In genomic region chr16:31471241-31471874, GRCh38 we compare ENCODE assay signal across 6 cellular contexts. TPM values are rescaled to one million over a fixed set of nuclear protein-coding genes. Genes with fewer than 3 reads are reported as not detected.
DNase-seq lines count a peak whose midpoint lies in the region; ATAC-seq and TF ChIP-seq lines count a peak whose summit lies in the region.

No MANE protein-coding gene starts in this region.

- POLR2A ChIA-PET in naive thymus-derived CD4-positive, alpha-beta T cell (lab: Charles Lee) = no interaction called here

- no peaks in the 10 kb centered on the region for H3K9me3 ChIP-seq in mammary epithelial cell (replicated peaks; ENCODE audit: insufficient read depth, low read length)
- no peaks in the 10 kb centered on the region for H3K9me3 ChIP-seq in naive thymus-derived CD4-positive, alpha-beta T cell (ENCODE audit: control insufficient read depth in 2 of 3, low read length in 3 of 3)

- in situ Hi-C loops in mammary epithelial cell (cut with MboI; ENCODE audit: low sequenced_read_pairs in 2 of 2) = loop anchor here (10.0 to 25.0 kb wide), 2 partner anchors 223 to 391 kb away; partner anchors contain the start of gene ZNF267 (in 1 of the 2)

- peaks cover 0 to 46% (median 14%) of the 10 kb centered on the region in 5 donors for H3K27me3 Mint-ChIP-seq in naive thymus-derived CD4-positive, alpha-beta T cell

- H3K36me3 ChIP-seq in mammary epithelial cell (ENCODE audit: insufficient read depth, low read length) = peaks cover 11% of the 10 kb centered on the region
- H3K36me3 ChIP-seq in naive thymus-derived CD4-positive, alpha-beta T cell (ENCODE audit: control insufficient read depth in 2 of 3, insufficient read depth in 3 of 3, low read length in 3 of 3) = peaks cover 0 to 8% (median 0%) of the 10 kb centered on the region in 3 experiments

- peak overlapping the region; percentile 69 to 75 (median 72) for H3K4me3 ChIP-seq in mammary epithelial cell (replicated peaks in 1 of 3; ENCODE audit: insufficient read depth in 1 of 3, low read depth in 2 of 3, low read length in 3 of 3)
- no peak overlapping the region for H3K4me3 ChIP-seq in naive thymus-derived CD4-positive, alpha-beta T cell (ENCODE audit: low read length)

- H3K27ac Mint-ChIP-seq in naive thymus-derived CD4-positive, alpha-beta T cell = peak overlapping the region in 1 of 9 donors; percentile 51

- DNase-seq in ELR (ENCODE audit: low read depth) (peak; percentile 27), mammary epithelial cell (no peak), NCI-H1417 (lab: John Stamatoyannopoulos, UW) (no peak), NCI-H2081 treated with DMSO at 0.1 percent for 48 hours (lab: John Stamatoyannopoulos, UW) (no peak)
- DNase-seq in naive thymus-derived CD4-positive, alpha-beta T cell = no peak

- peak overlapping the region; percentile 55 for H3K27ac ChIP-seq in mammary epithelial cell (ENCODE audit: insufficient read depth, low read depth, low read length)
- no peak overlapping the region for H3K27ac ChIP-seq in naive thymus-derived CD4-positive, alpha-beta T cell (ENCODE audit: low read depth, low read length)

- H3K9ac ChIP-seq in mammary epithelial cell (ENCODE audit: insufficient read depth, low read length) = peak overlapping the region; percentile 17

- H3K79me2 ChIP-seq in mammary epithelial cell (ENCODE audit: insufficient read depth, low read length) = no peaks in the 10 kb centered on the region

- H3K4me1 Mint-ChIP-seq in naive thymus-derived CD4-positive, alpha-beta T cell = peaks cover 18 to 41% (median 24%) of the 10 kb centered on the region in 7 donors

- H4K20me1 ChIP-seq in mammary epithelial cell (ENCODE audit: insufficient read depth, low read length) = no peaks in the 10 kb centered on the region

- WGBS in mammary epithelial cell (ENCODE audit: low coverage, missing lambda C conversion rate) = 11% methylated on average over 13 of the region's 15 CpGs

- H3K27me3 ChIP-seq in mammary epithelial cell (ENCODE audit: insufficient read depth, low read length) = no peaks in the 10 kb centered on the region
- no peaks in the 10 kb centered on the region for H3K27me3 ChIP-seq in naive thymus-derived CD4-positive, alpha-beta T cell (ENCODE audit: control insufficient read depth in 2 of 2, insufficient read depth in 2 of 2, low read length in 2 of 2)

- no peak for TF ChIP-seq CTCF in mammary epithelial cell (conservative IDR thresholded peaks at IDR 0.05 in 1 of 2, IDR thresholded peaks at IDR 0.05 in 1 of 2; ENCODE audit: extremely low read depth in 1 of 2, insufficient read depth in 1 of 2, low read depth in 1 of 2, low read length in 2 of 2)

- intact Hi-C loops in mammary epithelial cell (cut with micrococcal nuclease) = no loop called here
- intact Hi-C loops in naive thymus-derived CD4-positive, alpha-beta T cell (cut with micrococcal nuclease) = no loop called here

- CTCF ChIA-PET in mammary epithelial cell (lab: Charles Lee; ENCODE audit: low non-redundant PET) = interaction anchor here (0.6 to 0.7 kb wide), 2 partner anchors 10 to 11 kb away, joined by 3 to 5 read pairs; no protein-coding TSS in a partner anchor
- CTCF ChIA-PET in naive thymus-derived CD4-positive, alpha-beta T cell (lab: Charles Lee) = interaction anchor here (0.6 kb wide), 1 partner anchor 1830 kb away, joined by 3 read pairs; no protein-coding TSS in a partner anchor

- H3K4me2 ChIP-seq in mammary epithelial cell (ENCODE audit: insufficient read depth, low read depth, low read length) = peak overlapping the region; percentile 88

- ATAC-seq in naive thymus-derived CD4-positive, alpha-beta T cell = no peak
- no peak for ATAC-seq in HG02588 (IDR thresholded peaks at IDR 0.05; ENCODE audit: unreplicated experiment)

- peaks cover 0 to 6% (median 0%) of the 10 kb centered on the region in 5 donors for H3K36me3 Mint-ChIP-seq in naive thymus-derived CD4-positive, alpha-beta T cell

- H3K4me3 Mint-ChIP-seq in naive thymus-derived CD4-positive, alpha-beta T cell = peak overlapping the region in 7 of 10 donors; percentile 1 to 70 (median 45)

- peaks cover 0 to 1% (median 0%) of the 10 kb centered on the region in 11 donors for H3K9me3 Mint-ChIP-seq in naive thymus-derived CD4-positive, alpha-beta T cell

- dilution Hi-C loops in mammary epithelial cell (cut with HindIII; ENCODE audit: low sequenced_read_pairs) = loop anchor here (25.0 kb wide), 1 partner anchor 284 kb away; the partner anchor contains the start of gene FUS

- TSS peak; percentile 40 for BruUV-seq in mammary epithelial cell (replicated peaks; lab: Mats Ljungman, UMichigan)

- H3K4me1 ChIP-seq in mammary epithelial cell (ENCODE audit: insufficient read depth, low read length) = peaks cover 8% of the 10 kb centered on the region
- H3K4me1 ChIP-seq in naive thymus-derived CD4-positive, alpha-beta T cell (ENCODE audit: control insufficient read depth in 2 of 2, insufficient read depth in 2 of 2, low read length in 2 of 2) = peaks cover 14 to 15% of the 10 kb centered on the region in 2 donors

- peak overlapping the region; percentile 92 for H2AFZ ChIP-seq in mammary epithelial cell (ENCODE audit: low read depth, low read length)

RNA-seq across cellular contexts. Expression of gene TGFB1I1, which starts 0.6 kb away (rescaled TPM):
- 10 to 100 TPM; 45.4 to 50.7 TPM for total RNA-seq in mammary epithelial cell
- polyA plus RNA-seq in mammary epithelial cell = 22.7 TPM
- 62.4 TPM for polyA minus RNA-seq in mammary epithelial cell
- 1 to 10 TPM in 1 of 5 experiments, under 1 TPM in 4; 0.29 to 1.5 (median 0.57) TPM for total RNA-seq in naive thymus-derived CD4-positive, alpha-beta T cell
- polyA plus RNA-seq in naive thymus-derived CD4-positive, alpha-beta T cell = under 1 TPM; 0.32 to 0.44 TPM

RNA-seq across cellular contexts. Expression of gene SLC5A2, which starts 11.6 kb away (rescaled TPM):
- total RNA-seq in mammary epithelial cell = under 1 TPM in 1 of 2 donors, not detected in 1; 0.66 TPM
- 0.17 TPM for polyA plus RNA-seq in mammary epithelial cell
- polyA minus RNA-seq in mammary epithelial cell = not detected
- total RNA-seq in naive thymus-derived CD4-positive, alpha-beta T cell = 1 to 10 TPM in 4 of 5 experiments, under 1 TPM in 1; 0.12 to 5.5 (median 3.7) TPM
- polyA plus RNA-seq in naive thymus-derived CD4-positive, alpha-beta T cell = 1 to 10 TPM; 2.4 to 3.3 TPM

RNA-seq across cellular contexts. Expression of gene ARMC5, which starts 12.1 kb away (rescaled TPM):
- 10 to 100 TPM in 1 of 2 donors, 1 to 10 TPM in 1; 8.7 to 10.7 TPM for total RNA-seq in mammary epithelial cell
- 6.4 TPM for polyA plus RNA-seq in mammary epithelial cell
- 9.8 TPM for polyA minus RNA-seq in mammary epithelial cell
- 10 to 100 TPM in 3 of 5 experiments, 1 to 10 TPM in 2; 8.5 to 14.4 (median 11.5) TPM for total RNA-seq in naive thymus-derived CD4-positive, alpha-beta T cell
- 10 to 100 TPM in 1 of 2 donors, 1 to 10 TPM in 1; 6.2 to 12.1 TPM for polyA plus RNA-seq in naive thymus-derived CD4-positive, alpha-beta T cell

RNA-seq across cellular contexts. Expression of gene ZNF843, which starts 28.8 kb away (rescaled TPM):
- under 1 TPM; 0.09 to 0.17 TPM for total RNA-seq in mammary epithelial cell
- polyA plus RNA-seq in mammary epithelial cell = 0.06 TPM
- polyA minus RNA-seq in mammary epithelial cell = not detected
- under 1 TPM; 0.11 to 0.54 (median 0.32) TPM for total RNA-seq in naive thymus-derived CD4-positive, alpha-beta T cell
- polyA plus RNA-seq in naive thymus-derived CD4-positive, alpha-beta T cell = under 1 TPM; 0.12 to 0.33 TPM

RNA-seq across cellular contexts. Expression of gene RUSF1, which starts 36.8 kb away (rescaled TPM):
- 10 to 100 TPM; 40.5 to 46.5 TPM for total RNA-seq in mammary epithelial cell
- polyA plus RNA-seq in mammary epithelial cell = 16.2 TPM
- polyA minus RNA-seq in mammary epithelial cell = 22.3 TPM
- total RNA-seq in naive thymus-derived CD4-positive, alpha-beta T cell = 100 to 1,000 TPM in 2 of 5 experiments, 10 to 100 TPM in 3; 47.3 to 118 (median 89.5) TPM
- polyA plus RNA-seq in naive thymus-derived CD4-positive, alpha-beta T cell = 10 to 100 TPM; 22.8 to 30.1 TPM

Comparison
In these comparisons a context has a peak if more than half of its experiments do, and no peak if none do; other contexts are left out.
1. RNA of gene TGFB1I1, which starts 0.6 kb away (total RNA-seq): 45.4 to 50.7 TPM in mammary epithelial cell; 0.29 to 1.5 TPM in naive thymus-derived CD4-positive, alpha-beta T cell; every median in the first group is over 10 times any median in the second.